8 cellular contexts compared by ENCODE assay signal in the genomic region with DNA sequence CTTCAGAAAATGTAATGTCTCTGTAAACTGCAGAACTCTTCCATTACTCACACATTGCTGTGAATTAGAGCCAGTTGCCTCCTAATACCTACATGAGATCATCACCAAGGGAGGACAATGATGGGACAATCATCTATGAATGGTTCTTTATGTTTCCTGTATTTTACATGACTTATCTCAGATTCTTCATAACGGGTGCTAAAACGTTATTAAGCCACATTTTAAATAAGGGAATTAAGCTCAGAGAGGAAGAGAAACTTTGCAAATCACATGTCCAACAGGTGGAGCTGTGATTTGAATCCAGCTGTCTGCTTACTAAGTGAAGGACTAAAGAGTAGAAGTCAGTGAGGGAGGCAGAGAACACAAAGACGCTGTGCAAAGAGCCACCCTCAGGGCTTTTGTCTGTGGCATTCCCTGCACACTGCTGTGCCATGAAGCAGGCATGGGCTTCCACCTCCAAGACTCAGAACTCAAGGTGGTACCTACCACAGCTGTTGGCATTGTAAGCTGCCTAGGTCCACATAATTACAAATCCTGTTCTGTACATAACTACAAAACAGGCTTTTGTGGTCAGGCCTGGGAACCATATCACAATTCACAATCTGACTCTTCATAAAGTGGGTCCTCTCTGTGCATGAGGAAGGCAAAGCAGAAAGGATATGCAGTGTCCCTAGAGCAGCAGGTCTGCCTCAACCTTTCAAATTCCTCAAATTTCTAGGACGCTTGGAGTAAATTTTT. TPM values are rescaled to one million over a fixed set of nuclear protein-coding genes. Genes with fewer than 3 reads are reported as not detected.
DNase-seq lines count a peak whose midpoint lies in the region; ATAC-seq and TF ChIP-seq lines count a peak whose summit lies in the region.

No MANE protein-coding gene starts in this region.

- DNase-seq in GM06990 (ENCODE audit: extremely low read depth, insufficient read length) (peak; percentile 68), MCF 10A (ENCODE audit: unreplicated experiment) (peak; percentile 41), natural killer cell (no peak), immature natural killer cell (no peak), COLO668 (lab: John Stamatoyannopoulos, UW; ENCODE audit: unreplicated experiment) (no peak)
- DNase-seq in naive thymus-derived CD4-positive, alpha-beta T cell: no peak

- no peaks in the 10 kb centered on the region for H3K27me3 Mint-ChIP-seq in MCF 10A (ENCODE audit: insufficient read depth, unreplicated experiment)
- peaks cover 17 to 45% (median 35%) of the 10 kb centered on the region in 5 donors for H3K27me3 Mint-ChIP-seq in naive thymus-derived CD4-positive, alpha-beta T cell
- H3K27me3 Mint-ChIP-seq in natural killer cell (ENCODE audit: low read depth in 2 of 2): peaks cover 16 to 31% of the 10 kb centered on the region in 2 donors
- H3K27me3 Mint-ChIP-seq in immature natural killer cell (ENCODE audit: low read depth in 3 of 3): peaks cover 1 to 6% (median 5%) of the 10 kb centered on the region in 3 donors

- H3K9me3 ChIP-seq in naive thymus-derived CD4-positive, alpha-beta T cell (ENCODE audit: control insufficient read depth in 2 of 3, low read length in 3 of 3): no peaks in the 10 kb centered on the region

- no peaks in the 10 kb centered on the region for H3K27me3 ChIP-seq in GM06990 (replicated peaks; ENCODE audit: control insufficient read depth, insufficient read depth, low read length)
- no peaks in the 10 kb centered on the region for H3K27me3 ChIP-seq in naive thymus-derived CD4-positive, alpha-beta T cell (ENCODE audit: control insufficient read depth in 2 of 2, insufficient read depth in 2 of 2, low read length in 2 of 2)

- no peaks in the 10 kb centered on the region for H3K36me3 Mint-ChIP-seq in MCF 10A (ENCODE audit: insufficient read depth, unreplicated experiment)
- H3K36me3 Mint-ChIP-seq in naive thymus-derived CD4-positive, alpha-beta T cell: peaks cover 0 to 7% (median 0%) of the 10 kb centered on the region in 5 donors
- no peaks in the 10 kb centered on the region for H3K36me3 Mint-ChIP-seq in natural killer cell
- H3K36me3 Mint-ChIP-seq in immature natural killer cell: no peaks in the 10 kb centered on the region

- intact Hi-C loops in MCF 10A (cut with micrococcal nuclease) (loop anchor here (2.0 kb wide), 1 partner anchor 107 kb away; no protein-coding TSS in a partner anchor), natural killer cell (cut with micrococcal nuclease) (no loop called here)
- intact Hi-C loops in naive thymus-derived CD4-positive, alpha-beta T cell (cut with micrococcal nuclease): no loop called here

- CTCF ChIA-PET in MCF 10A (lab: Yijun Ruan, JAX): interaction anchor here (0.6 to 1.1 kb wide), 6 partner anchors 10 to 116 kb away, joined by 3 to 9 read pairs (median 3); no protein-coding TSS in a partner anchor
- CTCF ChIA-PET in naive thymus-derived CD4-positive, alpha-beta T cell (lab: Charles Lee): no interaction called here

- no peak overlapping the region for H3K27ac ChIP-seq in naive thymus-derived CD4-positive, alpha-beta T cell (ENCODE audit: low read depth, low read length)

- H3K4me3 Mint-ChIP-seq in MCF 10A (ENCODE audit: unreplicated experiment) (peak overlapping the region; percentile 58), natural killer cell (no peak overlapping the region), immature natural killer cell (no peak overlapping the region)
- no peak overlapping the region for H3K4me3 Mint-ChIP-seq in naive thymus-derived CD4-positive, alpha-beta T cell

- H3K9me3 Mint-ChIP-seq in MCF 10A (ENCODE audit: unreplicated experiment) (peaks cover 6% of the 10 kb centered on the region), natural killer cell (peaks cover 0 to 2% of the 10 kb centered on the region in 2 donors), immature natural killer cell (no peaks in the 10 kb centered on the region)
- peaks cover 0 to 10% (median 4%) of the 10 kb centered on the region in 11 donors for H3K9me3 Mint-ChIP-seq in naive thymus-derived CD4-positive, alpha-beta T cell

- peak; percentile 33 for TF ChIP-seq CTCF in GM06990 (IDR thresholded peaks at IDR 0.05; ENCODE audit: insufficient read depth, low read length, poor library complexity, severe bottlenecking)
- TF ChIP-seq CTCF in MCF 10A (IDR thresholded peaks at IDR 0.05; ENCODE audit: unreplicated experiment): peak; percentile 27
- TF ChIP-seq CTCF in natural killer cell (IDR thresholded peaks at IDR 0.05): no peak

- H3K27ac Mint-ChIP-seq in MCF 10A (ENCODE audit: low read depth, unreplicated experiment) (peak overlapping the region; percentile 96), natural killer cell (no peak overlapping the region), immature natural killer cell (no peak overlapping the region)
- no peak overlapping the region for H3K27ac Mint-ChIP-seq in naive thymus-derived CD4-positive, alpha-beta T cell

- BruUV-seq in MCF 10A (replicated peaks; lab: Mats Ljungman, UMichigan): no TSS peak

- H3K4me1 Mint-ChIP-seq in MCF 10A (ENCODE audit: insufficient read depth, unreplicated experiment): peaks cover 35% of the 10 kb centered on the region
- peaks cover 0 to 10% (median 0%) of the 10 kb centered on the region in 7 donors for H3K4me1 Mint-ChIP-seq in naive thymus-derived CD4-positive, alpha-beta T cell
- H3K4me1 Mint-ChIP-seq in natural killer cell: no peaks in the 10 kb centered on the region
- H3K4me1 Mint-ChIP-seq in immature natural killer cell: no peaks in the 10 kb centered on the region

- no peaks in the 10 kb centered on the region for H3K36me3 ChIP-seq in GM06990 (ENCODE audit: control insufficient read depth, insufficient read depth, low read length)
- no peaks in the 10 kb centered on the region for H3K36me3 ChIP-seq in naive thymus-derived CD4-positive, alpha-beta T cell (ENCODE audit: control insufficient read depth in 2 of 3, insufficient read depth in 3 of 3, low read length in 3 of 3)

- POLR2A ChIA-PET in MCF 10A (lab: Yijun Ruan, JAX): interaction anchor here (1.0 to 4.5 kb wide), 3 partner anchors 10 to 15 kb away, joined by 3 to 24 read pairs (median 19); partner anchors contain the start of gene TBC1D9
- POLR2A ChIA-PET in naive thymus-derived CD4-positive, alpha-beta T cell (lab: Charles Lee): no interaction called here

- H3K4me3 ChIP-seq in GM06990 (replicated peaks; ENCODE audit: low read depth, low read length): peak overlapping the region; percentile 17; the same call in 1 of the 2 replicates
- no peak overlapping the region for H3K4me3 ChIP-seq in naive thymus-derived CD4-positive, alpha-beta T cell (ENCODE audit: low read length)

- ATAC-seq in GM21390 (IDR thresholded peaks at IDR 0.05; ENCODE audit: unreplicated experiment): peak; percentile 68
- ATAC-seq in HG03558 (IDR thresholded peaks at IDR 0.05; ENCODE audit: extremely low read depth, unreplicated experiment): peak; percentile 54
- peak; percentile 73 for ATAC-seq in naive thymus-derived CD4-positive, alpha-beta T cell
- ATAC-seq in natural killer cell: no peak

- no peaks in the 10 kb centered on the region for H3K4me1 ChIP-seq in naive thymus-derived CD4-positive, alpha-beta T cell (ENCODE audit: control insufficient read depth in 2 of 2, insufficient read depth in 2 of 2, low read length in 2 of 2)

RNA-seq across cellular contexts. Expression of gene TBC1D9, which starts 12.8 kb away (rescaled TPM):
- total RNA-seq in MCF 10A (2022) (17.4 and 23.2 TPM in 2 replicates), natural killer cell (1 to 10 TPM; 1.3 to 3.3 (median 2.0) TPM)
- 10 to 100 TPM in 1 of 5 experiments, 1 to 10 TPM in 1, under 1 TPM in 2, not detected in 1; 0.22 to 13.9 (median 1.7) TPM for total RNA-seq in naive thymus-derived CD4-positive, alpha-beta T cell
- under 1 TPM in 1 of 2 donors, not detected in 1; 0.13 TPM for polyA plus RNA-seq in naive thymus-derived CD4-positive, alpha-beta T cell
- 1 to 10 TPM in 1 of 3 donors, under 1 TPM in 2; 0.21 to 1.1 (median 0.22) TPM for polyA plus RNA-seq in immature natural killer cell

Comparison
In these comparisons a context has a peak if more than half of its experiments do, and no peak if none do; other contexts are left out.
1. DNase-seq: peak in GM06990 (single experiment) and MCF 10A (single experiment); none in naive thymus-derived CD4-positive, alpha-beta T cell (0 of 9), natural killer cell (single experiment), immature natural killer cell (0 of 3) and COLO668 (single experiment).
2. ATAC-seq: peak in GM21390 (single experiment), HG03558 (single experiment) and naive thymus-derived CD4-positive, alpha-beta T cell (single experiment); none in natural killer cell (0 of 3).